Comparison of ENCODE assay signal across 8 cellular contexts in genomic region chr2:138787053-138787666, GRCh38. TPM values are rescaled to one million over a fixed set of nuclear protein-coding genes. Genes with fewer than 3 reads are reported as not detected.
DNase-seq lines count a peak whose midpoint lies in the region; ATAC-seq and TF ChIP-seq lines count a peak whose summit lies in the region.

No MANE protein-coding gene starts in this region.

- intact Hi-C loops in activated naive CD4-positive, alpha-beta T cell treated with anti-CD3 and anti-CD28 coated beads for 36 hours (cut with micrococcal nuclease), result loop anchor here (1.0 to 5.0 kb wide), 3 partner anchors 300 to 921 kb away; no protein-coding TSS in a partner anchor

- H3K27me3 Mint-ChIP-seq in activated naive CD4-positive, alpha-beta T cell treated with anti-CD3 and anti-CD28 coated beads for 36 hours (ENCODE audit: low read depth), result peaks cover 13% of the 10 kb centered on the region

- TF ChIP-seq CTCF in foreskin fibroblast (IDR thresholded peaks at IDR 0.05; ENCODE audit: low read depth, low read length) (peak; percentile 71), omental fat pad (IDR thresholded peaks at IDR 0.05) (peak in 1 of 3 donors; percentile 35)

- no peak overlapping the region for H3K27ac Mint-ChIP-seq in activated naive CD4-positive, alpha-beta T cell treated with anti-CD3 and anti-CD28 coated beads for 36 hours

- H3K4me3 ChIP-seq in foreskin fibroblast (ENCODE audit: low read depth in 1 of 2, low read length in 2 of 2), result no peak overlapping the region

- no peak for ATAC-seq in omental fat pad (ENCODE audit: low FRiP score)

- H3K4me3 Mint-ChIP-seq in activated naive CD4-positive, alpha-beta T cell treated with anti-CD3 and anti-CD28 coated beads for 36 hours, result no peak overlapping the region

- peak; percentile 6 for DNase-seq in activated naive CD4-positive, alpha-beta T cell treated with anti-CD3 and anti-CD28 coated beads for 36 hours
- no peak for DNase-seq in activated naive CD4-positive, alpha-beta T cell (lab: John Stamatoyannopoulos, UW)
- DNase-seq in HS-27A (ENCODE audit: low read depth), result peak; percentile 12
- peak; percentile 46 for DNase-seq in SK-N-DZ (ENCODE audit: low spot score)
- DNase-seq in foreskin fibroblast, result peak; percentile 20 to 62
- peak; percentile 18 for DNase-seq in smooth muscle cell of the brain vasculature (ENCODE audit: low read depth, low spot score)
- DNase-seq in omental fat pad (ENCODE audit: low spot score), result no peak
- DNase-seq in stimulated activated naive CD4-positive, alpha-beta T cell treated with Interleukin-2 at 50 U/mL for 16 hours (lab: John Stamatoyannopoulos, UW), result no peak

- H3K4me1 Mint-ChIP-seq in activated naive CD4-positive, alpha-beta T cell treated with anti-CD3 and anti-CD28 coated beads for 36 hours (ENCODE audit: low read depth), result no peaks in the 10 kb centered on the region

- no peaks in the 10 kb centered on the region for H3K9me3 Mint-ChIP-seq in activated naive CD4-positive, alpha-beta T cell treated with anti-CD3 and anti-CD28 coated beads for 36 hours

- no peaks in the 10 kb centered on the region for H3K36me3 Mint-ChIP-seq in activated naive CD4-positive, alpha-beta T cell treated with anti-CD3 and anti-CD28 coated beads for 36 hours (ENCODE audit: low read depth)

- CTCF ChIA-PET in activated naive CD4-positive, alpha-beta T cell treated with anti-CD3 and anti-CD28 coated beads for 36 hours (lab: Charles Lee), result interaction anchor here (0.6 to 2.1 kb wide), 14 partner anchors 8 to 922 kb away, joined by 3 to 7 read pairs (median 3); no protein-coding TSS in a partner anchor

RNA-seq across cellular contexts. Expression of gene NXPH2, which starts 7.0 kb away (rescaled TPM):
- total RNA-seq in activated naive CD4-positive, alpha-beta T cell treated with anti-CD3 and anti-CD28 coated beads for 36 hours, result not detected
- not detected in 2 replicates for polyA plus RNA-seq in SK-N-DZ (2014; cell fraction: cytosol; rRNA removed)
- polyA plus RNA-seq in SK-N-DZ (2014; cell fraction: nucleus; rRNA removed), result not detected in 2 replicates
- 1 to 10 TPM in 1 of 4 donors, under 1 TPM in 1, not detected in 2; 0.37 to 2.1 TPM for total RNA-seq in omental fat pad

Comparison
In these comparisons a context has a peak if more than half of its experiments do, and no peak if none do; other contexts are left out.
1. DNase-seq: peak in activated naive CD4-positive, alpha-beta T cell treated with anti-CD3 and anti-CD28 coated beads for 36 hours (single experiment), HS-27A (single experiment), SK-N-DZ (single experiment), foreskin fibroblast (2 of 2) and smooth muscle cell of the brain vasculature (single experiment); none in activated naive CD4-positive, alpha-beta T cell (0 of 4), omental fat pad (single experiment) and stimulated activated naive CD4-positive, alpha-beta T cell treated with Interleukin-2 at 50 U/mL for 16 hours (single experiment).